In genomic region chr13:103188688-103189326, GRCh38 we compare ENCODE assay signal across 8 cellular contexts.
A peak's percentile ranks its signal among the peaks of the same experiment; 100 is the strongest.
DNase-seq lines count a peak whose midpoint lies in the region; ATAC-seq, FAIRE-seq and TF ChIP-seq lines count a peak whose summit lies in the region.

No MANE protein-coding gene starts in this region.

- peak; percentile 63 for ATAC-seq in HG03354 (IDR thresholded peaks at IDR 0.05; ENCODE audit: poor library complexity, severe bottlenecking, unreplicated experiment)
- no peak for ATAC-seq in CD4-positive, alpha-beta T cell (ENCODE audit: poor library complexity)
- ATAC-seq in HG03442 (IDR thresholded peaks at IDR 0.05; ENCODE audit: unreplicated experiment), result no peak

- intact Hi-C loops in CD4-positive, alpha-beta T cell (cut with DNase I, micrococcal nuclease), result no loop called here
- intact Hi-C loops in thyroid gland (cut with DNase I), result no loop called here

- H3K9me3 Mint-ChIP-seq in glutamatergic neuron (ENCODE audit: unreplicated experiment), result no peaks in the 10 kb centered on the region
- no peaks in the 10 kb centered on the region for H3K9me3 Mint-ChIP-seq in CD4-positive, alpha-beta T cell

- no peaks in the 10 kb centered on the region for H3K27me3 ChIP-seq in CD4-positive, alpha-beta T cell (ENCODE audit: control insufficient read depth, insufficient read depth, low read length)
- H3K27me3 ChIP-seq in thyroid gland, result no peaks in the 10 kb centered on the region

- H3K27ac Mint-ChIP-seq in glutamatergic neuron (ENCODE audit: unreplicated experiment), result no peak overlapping the region
- H3K27ac Mint-ChIP-seq in CD4-positive, alpha-beta T cell, result no peak overlapping the region

- TF ChIP-seq POLR2A in thyroid gland (IDR thresholded peaks at IDR 0.05), result no peak

- H3K4me3 Mint-ChIP-seq in glutamatergic neuron (ENCODE audit: unreplicated experiment), result no peak overlapping the region
- no peak overlapping the region for H3K4me3 Mint-ChIP-seq in CD4-positive, alpha-beta T cell

- POLR2A ChIA-PET in CD4-positive, alpha-beta T cell (lab: Charles Lee), result no interaction called here

- no peak overlapping the region for H3K27ac ChIP-seq in CD4-positive, alpha-beta T cell (ENCODE audit: low read depth, low read length)
- H3K27ac ChIP-seq in thyroid gland, result no peak overlapping the region

- no peaks in the 10 kb centered on the region for H3K27me3 Mint-ChIP-seq in glutamatergic neuron (ENCODE audit: unreplicated experiment)
- H3K27me3 Mint-ChIP-seq in CD4-positive, alpha-beta T cell, result peaks cover 13% of the 10 kb centered on the region

- no peaks in the 10 kb centered on the region for H3K4me1 ChIP-seq in thyroid gland

- DNase-seq in GM18507 (ENCODE audit: extremely low spot score, insufficient read length, low read depth) (peak; percentile 8), RPMI7951 (ENCODE audit: low read depth) (peak; percentile 2), glutamatergic neuron (no peak), NCI-H1048 (lab: John Stamatoyannopoulos, UW) (no peak), thyroid gland (no peak)
- no peak for DNase-seq in CD4-positive, alpha-beta T cell

- H3K36me3 Mint-ChIP-seq in glutamatergic neuron (ENCODE audit: unreplicated experiment), result no peaks in the 10 kb centered on the region
- no peaks in the 10 kb centered on the region for H3K36me3 Mint-ChIP-seq in CD4-positive, alpha-beta T cell (ENCODE audit: low read depth)

- CTCF ChIA-PET in CD4-positive, alpha-beta T cell (lab: Charles Lee), result no interaction called here

- H3K36me3 ChIP-seq in thyroid gland, result no peaks in the 10 kb centered on the region

- peak; percentile 78 for FAIRE-seq in GM18507 (lab: Jason Lieb, UNC)

- no peak overlapping the region for H3K4me3 ChIP-seq in thyroid gland (replicated peaks in 1 of 3)

- H3K9me3 ChIP-seq in CD4-positive, alpha-beta T cell (ENCODE audit: control insufficient read depth, low read length), result no peaks in the 10 kb centered on the region
- H3K9me3 ChIP-seq in thyroid gland, result no peaks in the 10 kb centered on the region

- H3K4me1 Mint-ChIP-seq in glutamatergic neuron (ENCODE audit: low read depth, unreplicated experiment), result peaks cover 5% of the 10 kb centered on the region
- no peaks in the 10 kb centered on the region for H3K4me1 Mint-ChIP-seq in CD4-positive, alpha-beta T cell (ENCODE audit: low read depth)

- TF ChIP-seq CTCF in glutamatergic neuron (IDR thresholded peaks at IDR 0.05; ENCODE audit: partially characterized antibody, unreplicated experiment), result peak; percentile 71
- TF ChIP-seq CTCF in CD4-positive, alpha-beta T cell (IDR thresholded peaks at IDR 0.05), result no peak
- peak in 3 of 6 experiments; percentile 31 to 47 (median 43) for TF ChIP-seq CTCF in thyroid gland (IDR thresholded peaks at IDR 0.05)

- 23 to 27% methylated on average over 3 of the region's 3 CpGs for WGBS in thyroid gland, 2 donors

Comparison
In these comparisons a context has a peak if more than half of its experiments do, and no peak if none do; other contexts are left out.
1. DNase-seq: peak in GM18507 (single experiment) and RPMI7951 (single experiment); none in glutamatergic neuron (single experiment), NCI-H1048 (single experiment), CD4-positive, alpha-beta T cell (0 of 10) and thyroid gland (0 of 2).